Comparison of ENCODE assay signal across 1 cellular context in genomic region chr12:130873106-130873795, GRCh38.
TF ChIP-seq lines count a peak whose summit lies in the region.

No MANE protein-coding gene starts in this region.

TF ChIP-seq in HEK293T, 16 proteins besides CTCF, POLR2A, EP300 and RAD21 (continued from another document):
- TF ChIP-seq L3MBTL2 (conservative IDR thresholded peaks at IDR 0.05) (no peak), ARNT (IDR thresholded peaks at IDR 0.05) (no peak), NFRKB (IDR thresholded peaks at IDR 0.05) (no peak), FOXA1 (IDR thresholded peaks at IDR 0.05) (no peak), BHLHE40 (IDR thresholded peaks at IDR 0.05; ENCODE audit: borderline replicate concordance) (no peak), SUZ12 (IDR thresholded peaks at IDR 0.05) (no peak), CTBP1 (IDR thresholded peaks at IDR 0.05; ENCODE audit: borderline replicate concordance) (no peak), ELF4 (IDR thresholded peaks at IDR 0.05) (no peak), FOXK2 (IDR thresholded peaks at IDR 0.05) (no peak), ZNF384 (IDR thresholded peaks at IDR 0.05) (no peak), FOXM1 (IDR thresholded peaks at IDR 0.05; ENCODE audit: borderline replicate concordance) (no peak), HDGF (IDR thresholded peaks at IDR 0.05; ENCODE audit: borderline replicate concordance) (no peak), SP1 (IDR thresholded peaks at IDR 0.05) (no peak), LEF1 (IDR thresholded peaks at IDR 0.05; ENCODE audit: borderline replicate concordance) (no peak)
TF ChIP-seq in HEK293T: peak in this region for 0.
